Comparison of ENCODE assay signal across 12 cellular contexts in genomic region chr20:61560361-61560853, GRCh38.
DNase-seq lines count a peak whose midpoint lies in the region; ATAC-seq, FAIRE-seq and TF ChIP-seq lines count a peak whose summit lies in the region.
"Had no signal": no experiment of that assay in that cellular context is flagged by ENCODE, and none has a peak within 500 bp of the region (broad histone marks: within the 10 kb centered on the region; RNA-seq: fewer than 3 reads in every experiment).

No MANE protein-coding gene starts in this region.

- H3K9me2 ChIP-seq in SK-N-SH: no peaks in the 10 kb centered on the region

- peak in 1 of 2 experiments; percentile 55; a peak in 3 of 6 replicates for ATAC-seq in A549
- ATAC-seq in GM19324 (IDR thresholded peaks at IDR 0.05; ENCODE audit: low FRiP score, unreplicated experiment): no peak
- ATAC-seq in GM21576 (IDR thresholded peaks at IDR 0.05; ENCODE audit: unreplicated experiment): no peak
- ATAC-seq: Panc1 had no signal

- TF ChIP-seq EP300 in A549 (IDR thresholded peaks at IDR 0.05): no peak
- no peak for TF ChIP-seq EP300 in SK-N-SH (IDR thresholded peaks at IDR 0.05; ENCODE audit: borderline replicate concordance in 1 of 2, low read depth in 1 of 2, low read length in 1 of 2)

- H3K4me2 ChIP-seq in A549: 0 out of 3 replicates have a peak overlapping the region, but pooled peaks have one; percentile 1
- no peak overlapping the region for H3K4me2 ChIP-seq in SK-N-SH

- no peak for TF ChIP-seq CTCF in A549 (IDR thresholded peaks at IDR 0.05)
- TF ChIP-seq CTCF in SK-N-SH (IDR thresholded peaks at IDR 0.05): no peak

- no peaks in the 10 kb centered on the region for H3K27me3 ChIP-seq in SK-N-SH (ENCODE audit: insufficient read depth)

- H3K9ac ChIP-seq in SK-N-SH: no peak overlapping the region

- peak in 1 of 2 experiments; percentile 24; a peak in 1 of 5 replicates for TF ChIP-seq RAD21 in A549 (conservative IDR thresholded peaks at IDR 0.05 in 1 of 2, IDR thresholded peaks at IDR 0.05 in 1 of 2)
- TF ChIP-seq RAD21 in SK-N-SH (IDR thresholded peaks at IDR 0.05; ENCODE audit: low read length): no peak

- CTCF ChIA-PET in A549 (lab: Yijun Ruan, JAX): interaction anchor here (0.6 to 0.9 kb wide), 3 partner anchors 12 to 183 kb away, joined by 3 read pairs; no protein-coding TSS in a partner anchor
- CTCF ChIA-PET in SK-N-SH (lab: Yijun Ruan, JAX): interaction anchor here (1.2 kb wide), 2 partner anchors 14 to 336 kb away, joined by 3 read pairs; no protein-coding TSS in a partner anchor

- no peak for TF ChIP-seq POLR2A in A549 (IDR thresholded peaks at IDR 0.05; ENCODE audit: low read length)
- no peak for TF ChIP-seq POLR2A in H54 (IDR thresholded peaks at IDR 0.05; ENCODE audit: low read depth, low read length)

- H3K27ac ChIP-seq in A549 (no peak overlapping the region; a peak in 1 of 6 replicates), SK-N-SH (ENCODE audit: low read depth in 2 of 2, low read length in 1 of 2) (no peak overlapping the region)

- H3K79me2 ChIP-seq in SK-N-SH (ENCODE audit: insufficient read depth): no peaks in the 10 kb centered on the region

- no peaks in the 10 kb centered on the region for H3K36me3 ChIP-seq in SK-N-SH (replicated peaks in 1 of 2; ENCODE audit: control insufficient read depth in 1 of 2, insufficient read depth in 2 of 2, low read length in 1 of 2)

- POLR2A ChIA-PET in A549 (lab: Yijun Ruan, JAX): no interaction called here
- POLR2A ChIA-PET in SK-N-SH (lab: Yijun Ruan, JAX): no interaction called here

- H2AFZ ChIP-seq in SK-N-SH (ENCODE audit: low read depth): no peak overlapping the region

- H3K4me1 ChIP-seq in A549 (peaks cover 20% of the 10 kb centered on the region), SK-N-SH (ENCODE audit: control insufficient read depth in 1 of 2, insufficient read depth in 2 of 2, low read depth in 1 of 2, low read length in 1 of 2) (no peaks in the 10 kb centered on the region)

- 27% methylated on average over 7 of the region's 15 CpGs for WGBS in A549 (ENCODE audit: missing lambda C conversion rate)
- 30% methylated on average over 7 of the region's 15 CpGs for WGBS in SK-N-SH (ENCODE audit: low lambda C conversion rate)

- FAIRE-seq in A549 (lab: Jason Lieb, UNC) (no peak), H54 (lab: Jason Lieb, UNC) (no peak)

- DNase-seq in A549 (ENCODE audit: low read depth in 1 of 2, low spot score in 1 of 2) (peak in 1 of 2 experiments; percentile 42), H54 (ENCODE audit: insufficient read length, low spot score) (peak; percentile 69), T1000 (lab: John Stamatoyannopoulos, UW) (peak; percentile 31), iPS-NIHi7 (ENCODE audit: extremely low spot score) (peak; percentile 82), SKM-1 treated with dmso at 0.1 percent for 144 hours (lab: John Stamatoyannopoulos, UW; ENCODE audit: unreplicated experiment) (no peak), SK-N-SH (no peak)
- DNase-seq: activated CD4-positive, alpha-beta T cell treated with anti-CD3 and anti-CD28 coated beads, Interleukin-2, amount 10 ng/mL, durations not matched to agents 7 days and 5 days; CD4-positive, CD25-positive, alpha-beta regulatory T cell; NCI-H1105 treated with DMSO at 0.1 percent for 48 hours had no signal

- H4K20me1 ChIP-seq in SK-N-SH (ENCODE audit: insufficient read depth): no peaks in the 10 kb centered on the region

- no peak overlapping the region for H3K4me3 ChIP-seq in A549
- no peak overlapping the region for H3K4me3 ChIP-seq in SK-N-SH (ENCODE audit: low read depth in 2 of 2, low read length in 1 of 2)

- H3K9me3 ChIP-seq in A549 (no peaks in the 10 kb centered on the region), SK-N-SH (no peaks in the 10 kb centered on the region)

- H3F3A ChIP-seq in SK-N-SH (replicated peaks; ENCODE audit: insufficient read depth): no peaks in the 10 kb centered on the region

TF ChIP-seq in A549, 52 proteins besides CTCF, POLR2A, EP300 and RAD21 (continues in another document):
- no peak for TF ChIP-seq HDAC2 (IDR thresholded peaks at IDR 0.05)
- no peak for TF ChIP-seq MYC (IDR thresholded peaks at IDR 0.05; ENCODE audit: borderline replicate concordance, low read length)
- TF ChIP-seq MAFK (IDR thresholded peaks at IDR 0.05; ENCODE audit: partially characterized antibody): no peak
- TF ChIP-seq KDM5A (IDR thresholded peaks at IDR 0.05): no peak
- TF ChIP-seq, protein P1, sequence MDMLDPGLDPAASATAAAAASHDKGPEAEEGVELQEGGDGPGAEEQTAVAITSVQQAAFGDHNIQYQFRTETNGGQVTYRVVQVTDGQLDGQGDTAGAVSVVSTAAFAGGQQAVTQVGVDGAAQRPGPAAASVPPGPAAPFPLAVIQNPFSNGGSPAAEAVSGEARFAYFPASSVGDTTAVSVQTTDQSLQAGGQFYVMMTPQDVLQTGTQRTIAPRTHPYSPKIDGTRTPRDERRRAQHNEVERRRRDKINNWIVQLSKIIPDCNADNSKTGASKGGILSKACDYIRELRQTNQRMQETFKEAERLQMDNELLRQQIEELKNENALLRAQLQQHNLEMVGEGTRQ (IDR thresholded peaks at IDR 0.05): no peak
- TF ChIP-seq, protein P2, sequence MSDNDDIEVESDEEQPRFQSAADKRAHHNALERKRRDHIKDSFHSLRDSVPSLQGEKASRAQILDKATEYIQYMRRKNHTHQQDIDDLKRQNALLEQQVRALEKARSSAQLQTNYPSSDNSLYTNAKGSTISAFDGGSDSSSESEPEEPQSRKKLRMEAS (IDR thresholded peaks at IDR 0.05): no peak
- no peak for TF ChIP-seq RNF2 (IDR thresholded peaks at IDR 0.05; ENCODE audit: borderline replicate concordance, low read depth)
- no peak for TF ChIP-seq ZSCAN20 (CRISPR knock-in tag; IDR thresholded peaks at IDR 0.05)
- TF ChIP-seq CBX2 (IDR thresholded peaks at IDR 0.05; ENCODE audit: borderline replicate concordance, low read depth): no peak
- no peak for TF ChIP-seq FOSB (CRISPR knock-in tag; IDR thresholded peaks at IDR 0.05)
- TF ChIP-seq KDM1A (IDR thresholded peaks at IDR 0.05; ENCODE audit: low read depth): no peak
- TF ChIP-seq HOXB5 (CRISPR knock-in tag; IDR thresholded peaks at IDR 0.05): no peak
- no peak for TF ChIP-seq NFE2L2 (conservative IDR thresholded peaks at IDR 0.05; ENCODE audit: low read length)
- TF ChIP-seq RCOR1 (IDR thresholded peaks at IDR 0.05; ENCODE audit: low read depth, low read length): no peak
- TF ChIP-seq ZFP36 (IDR thresholded peaks at IDR 0.05; ENCODE audit: borderline replicate concordance, partially characterized antibody): no peak

TF ChIP-seq in SK-N-SH, 30 proteins besides CTCF, POLR2A, EP300 and RAD21:
- no peak for TF ChIP-seq EZH2phosphoT487 (IDR thresholded peaks at IDR 0.05; ENCODE audit: borderline replicate concordance, low read depth)
- no peak for TF ChIP-seq SIN3A (IDR thresholded peaks at IDR 0.05; ENCODE audit: borderline replicate concordance, low read depth, low read length)
- TF ChIP-seq NRF1 (IDR thresholded peaks at IDR 0.05; ENCODE audit: low read depth, low read length): no peak
- TF ChIP-seq CHD2 (IDR thresholded peaks at IDR 0.05; ENCODE audit: low read length, partially characterized antibody): no peak
- TF ChIP-seq TCF12 (IDR thresholded peaks at IDR 0.05): no peak
- no peak for TF ChIP-seq USF1 (IDR thresholded peaks at IDR 0.05; ENCODE audit: borderline replicate concordance, low read depth)
- TF ChIP-seq FOXM1 (IDR thresholded peaks at IDR 0.05; ENCODE audit: low read depth): no peak
- no peak for TF ChIP-seq FOXJ3 (CRISPR knock-in tag; IDR thresholded peaks at IDR 0.05)
- TF ChIP-seq NFIC (IDR thresholded peaks at IDR 0.05; ENCODE audit: borderline replicate concordance): no peak
- TF ChIP-seq, protein P3, sequence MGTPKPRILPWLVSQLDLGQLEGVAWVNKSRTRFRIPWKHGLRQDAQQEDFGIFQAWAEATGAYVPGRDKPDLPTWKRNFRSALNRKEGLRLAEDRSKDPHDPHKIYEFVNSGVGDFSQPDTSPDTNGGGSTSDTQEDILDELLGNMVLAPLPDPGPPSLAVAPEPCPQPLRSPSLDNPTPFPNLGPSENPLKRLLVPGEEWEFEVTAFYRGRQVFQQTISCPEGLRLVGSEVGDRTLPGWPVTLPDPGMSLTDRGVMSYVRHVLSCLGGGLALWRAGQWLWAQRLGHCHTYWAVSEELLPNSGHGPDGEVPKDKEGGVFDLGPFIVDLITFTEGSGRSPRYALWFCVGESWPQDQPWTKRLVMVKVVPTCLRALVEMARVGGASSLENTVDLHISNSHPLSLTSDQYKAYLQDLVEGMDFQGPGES (IDR thresholded peaks at IDR 0.05; ENCODE audit: low read depth, low read length): no peak
- no peak for TF ChIP-seq POLR2AphosphoS5 (IDR thresholded peaks at IDR 0.05; ENCODE audit: low read depth, low read length)
- no peak for TF ChIP-seq REST (IDR thresholded peaks at IDR 0.05; ENCODE audit: low read depth, low read length)

Comparison
In these comparisons a context has a peak if more than half of its experiments do, and no peak if none do; other contexts are left out.
1. DNase-seq: peak in H54 (single experiment), T1000 (single experiment) and iPS-NIHi7 (single experiment); none in SKM-1 treated with dmso at 0.1 percent for 144 hours (single experiment) and SK-N-SH (single experiment).